In the genomic region with DNA sequence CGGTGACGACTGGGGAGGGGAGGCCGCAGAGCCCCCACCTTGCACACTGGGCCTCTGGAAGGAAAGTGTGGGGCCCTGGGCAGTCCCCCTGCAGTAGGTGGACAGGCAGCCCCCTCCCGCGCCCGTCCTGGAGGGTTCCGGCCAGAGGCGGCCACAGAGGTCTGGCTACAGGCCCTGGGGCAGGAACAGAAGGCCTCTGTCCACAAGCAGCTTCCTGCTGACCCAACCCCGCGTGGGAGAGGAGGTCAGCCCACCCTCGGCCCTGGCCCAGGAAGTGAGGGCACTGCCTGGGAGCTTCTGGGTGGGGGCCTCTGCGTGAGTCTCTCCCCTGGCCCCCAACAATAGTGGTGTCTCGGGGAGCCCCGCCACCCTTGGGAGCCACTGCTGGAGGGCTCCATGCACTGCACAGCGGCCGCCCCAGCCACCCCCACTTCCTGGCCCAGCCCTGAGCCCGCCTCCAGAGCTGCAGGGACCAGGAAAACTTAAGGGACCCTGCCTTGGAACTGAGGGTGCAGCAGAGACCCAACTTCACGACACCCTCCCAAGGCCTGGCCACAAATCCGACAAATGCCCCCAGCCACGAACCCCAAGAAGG, we compare ENCODE assay signal across 12 cellular contexts. TPM values are rescaled to one million over a fixed set of nuclear protein-coding genes. Genes with fewer than 3 reads are reported as not detected.
DNase-seq lines count a peak whose midpoint lies in the region; TF ChIP-seq lines count a peak whose summit lies in the region.
"Had no signal": no experiment of that assay in that cellular context is flagged by ENCODE, and none has a peak within 500 bp of the region (broad histone marks: within the 10 kb centered on the region; RNA-seq: fewer than 3 reads in every experiment).

No MANE protein-coding gene starts in this region.

- H3K27me3 ChIP-seq in A673 (replicated peaks; ENCODE audit: insufficient read depth, low read depth, low read length, poor library complexity), result no peaks in the 10 kb centered on the region
- H3K27me3 ChIP-seq in mucosa of stomach (ENCODE audit: control insufficient read depth, insufficient read depth, low read length), result no peaks in the 10 kb centered on the region
- H3K27me3 ChIP-seq: ascending aorta had no signal

- no peak overlapping the region for H3K4me3 ChIP-seq in A673 (ENCODE audit: low read depth, low read length, poor library complexity, severe bottlenecking)
- peak overlapping the region; percentile 36 for H3K4me3 ChIP-seq in mucosa of stomach (ENCODE audit: low read length)
- H3K4me3 ChIP-seq: ascending aorta had no signal

- CTCF ChIA-PET in A673 (lab: Charles Lee), result no interaction called here

- DNase-seq in A673 (ENCODE audit: low spot score), result no peak
- DNase-seq in amygdala (lab: John Stamatoyannopoulos, UW), result peak in 43 of 56 donors; percentile 12 to 79 (median 51)
- DNase-seq in foreskin melanocyte, result peak; percentile 46
- DNase-seq in NCI-H1417 (lab: John Stamatoyannopoulos, UW), result no peak
- no peak for DNase-seq in NCI-H1436 (lab: John Stamatoyannopoulos, UW)
- no peak for DNase-seq in kidney tubule cell (ENCODE audit: low spot score)
- no peak for DNase-seq in 8988T
- DNase-seq: ACHN; activated CD8-positive, alpha-beta memory T cell treated with anti-CD3 and anti-CD28 coated beads, Interleukin-2, amount 10 ng/mL, durations not matched to agents 7 days and 5 days; T-cell had no signal

- intact Hi-C loops in A673 (cut with micrococcal nuclease; ENCODE audit: unreplicated experiment), result no loop called here

- no TSS peak for BruUV-seq in A673 (replicated peaks; lab: Mats Ljungman, UMichigan)

- no peak for TF ChIP-seq CTCF in A673 (conservative IDR thresholded peaks at IDR 0.05; ENCODE audit: low read depth, low read length)

- no peaks in the 10 kb centered on the region for H3K36me3 ChIP-seq in A673 (ENCODE audit: insufficient read depth, low read length, poor library complexity, severe bottlenecking)
- H3K36me3 ChIP-seq in mucosa of stomach (ENCODE audit: control insufficient read depth, insufficient read depth, low read length), result no peaks in the 10 kb centered on the region

- H3K27ac ChIP-seq in A673 (ENCODE audit: low read depth, low read length, poor library complexity, severe bottlenecking), result peak overlapping the region; percentile 72
- H3K27ac ChIP-seq: ascending aorta had no signal

- POLR2A ChIA-PET in A673 (lab: Charles Lee; ENCODE audit: low non-redundant PET), result no interaction called here

- peaks cover 12% of the 10 kb centered on the region for H3K4me1 ChIP-seq in A673 (ENCODE audit: insufficient read depth, low read length, poor library complexity, severe bottlenecking)
- peaks cover 54% of the 10 kb centered on the region for H3K4me1 ChIP-seq in mucosa of stomach (ENCODE audit: control insufficient read depth, insufficient read depth, low read length)

- peak overlapping the region; percentile 59 for H3K9ac ChIP-seq in mucosa of stomach (ENCODE audit: low read length)

- H3K9me3 ChIP-seq in A673 (ENCODE audit: low read depth, low read length, poor library complexity, severe bottlenecking) (no peaks in the 10 kb centered on the region), mucosa of stomach (ENCODE audit: control insufficient read depth, low read length) (no peaks in the 10 kb centered on the region)
- H3K9me3 ChIP-seq: ascending aorta had no signal

RNA-seq across cellular contexts. Expression of a gene that starts 4.7 kb away (rescaled TPM):
- 10.1 and 11.8 TPM in 2 replicates for total RNA-seq in A673 (2021)

RNA-seq across cellular contexts. Expression of a gene that starts 49.6 kb away (rescaled TPM):
- 129 and 141 TPM in 2 replicates for total RNA-seq in A673 (2021)

Comparison
In these comparisons a context has a peak if more than half of its experiments do, and no peak if none do; other contexts are left out.
1. DNase-seq: peak in amygdala (43 of 56) and foreskin melanocyte (single experiment); none in A673 (single experiment), NCI-H1417 (0 of 3), NCI-H1436 (single experiment), kidney tubule cell (single experiment) and 8988T (single experiment).